ENCODE assay signal across 1 cellular context in genomic region chr6:83859410-83860346, GRCh38.
TF ChIP-seq lines count a peak whose summit lies in the region.

Gene CYB5R4 (plus strand): TSS chr6:83859689. CDS start chr6:83859783, 94 bp downstream.

TF ChIP-seq in K562, 482 proteins besides CTCF, POLR2A, EP300 and RAD21 (continued from another document and continues in another):
- TF ChIP-seq MLLT1 (IDR thresholded peaks at IDR 0.05) (peak; percentile 74 to 80; a peak in 2 of 4 replicates), KDM5B (IDR thresholded peaks at IDR 0.05; ENCODE audit: insufficient replicate concordance, low read depth, low read length) (peak; percentile 95), NR3C1 (CRISPR knock-in tag; IDR thresholded peaks at IDR 0.05) (peak; percentile 98), NONO (IDR thresholded peaks at IDR 0.05; ENCODE audit: low read depth in 2 of 2, low read length in 1 of 2) (peak; percentile 22 to 35; a peak in 1 of 4 replicates), CHD1 (IDR thresholded peaks at IDR 0.05; ENCODE audit: low read length) (no peak), SIN3A (IDR thresholded peaks at IDR 0.05; ENCODE audit: borderline replicate concordance in 2 of 2, control insufficient read depth in 1 of 2, low read depth in 2 of 2, low read length in 2 of 2) (peak; percentile 100), HDAC6 (IDR thresholded peaks at IDR 0.05; ENCODE audit: low read depth, low read length) (no peak), ZNF512 (tag; IDR thresholded peaks at IDR 0.05) (no peak), NR2C2 (CRISPR knock-in tag; IDR thresholded peaks at IDR 0.05) (peak; percentile 92), NR2C2 (tag; IDR thresholded peaks at IDR 0.05) (peak; percentile 98), TAL1 (IDR thresholded peaks at IDR 0.05) (peak; percentile 22), MYNN (IDR thresholded peaks at IDR 0.05) (no peak), MYNN (CRISPR knock-in tag; IDR thresholded peaks at IDR 0.05) (peak; percentile 88), ZNF277 (CRISPR knock-in tag; IDR thresholded peaks at IDR 0.05; ENCODE audit: borderline replicate concordance) (no peak), TFAP4 (CRISPR knock-in tag; IDR thresholded peaks at IDR 0.05; ENCODE audit: borderline replicate concordance) (peak; percentile 89), NR0B1 (IDR thresholded peaks at IDR 0.05; ENCODE audit: partially characterized antibody) (no peak), KAT8 (IDR thresholded peaks at IDR 0.05; ENCODE audit: low read depth) (no peak), TCF7L2 (IDR thresholded peaks at IDR 0.05; ENCODE audit: low read depth, low read length) (peak; percentile 70; the same call in 1 of the 2 replicates), RBFOX2 (IDR thresholded peaks at IDR 0.05; ENCODE audit: low read depth, low read length) (peak; percentile 85), ZNF583 (CRISPR knock-in tag; IDR thresholded peaks at IDR 0.05) (peak; percentile 73; the same call in 1 of the 2 replicates), PBX2 (CRISPR knock-in tag; IDR thresholded peaks at IDR 0.05; ENCODE audit: low read depth) (peak; percentile 73), PBX2 (tag; conservative IDR thresholded peaks at IDR 0.05; ENCODE audit: low read depth) (0 out of 2 replicates have a peak, but pooled peaks have one; percentile 46), ZNF165 (CRISPR knock-in tag; IDR thresholded peaks at IDR 0.05; ENCODE audit: borderline replicate concordance) (peak; percentile 88; the same call in 1 of the 2 replicates), SRSF7 (optimal IDR thresholded peaks at IDR 0.05; ENCODE audit: low read depth, low read length) (no peak), DDX20 (tag; IDR thresholded peaks at IDR 0.05; ENCODE audit: low read depth) (peak; percentile 76; the same call in 1 of the 2 replicates), NFXL1 (CRISPR knock-in tag; IDR thresholded peaks at IDR 0.05) (no peak), ARID1B (IDR thresholded peaks at IDR 0.05) (peak; percentile 35), MBD1 (CRISPR knock-in tag; IDR thresholded peaks at IDR 0.05) (no peak), HNRNPH1 (optimal IDR thresholded peaks at IDR 0.05; ENCODE audit: low read depth, low read length) (no peak), ZNF507 (tag; conservative IDR thresholded peaks at IDR 0.05) (no peak), TRIM25 (IDR thresholded peaks at IDR 0.05; ENCODE audit: borderline replicate concordance) (0 out of 2 replicates have a peak, but pooled peaks have one; percentile 80), TCF7 (IDR thresholded peaks at IDR 0.05; ENCODE audit: borderline replicate concordance) (peak; percentile 99), TSHZ1 (CRISPR knock-in tag; IDR thresholded peaks at IDR 0.05) (no peak), ILF3 (IDR thresholded peaks at IDR 0.05; ENCODE audit: borderline replicate concordance) (no peak), BMI1 (IDR thresholded peaks at IDR 0.05; ENCODE audit: low read length) (no peak), LARP7 (IDR thresholded peaks at IDR 0.05) (peak; percentile 79; the same call in 1 of the 2 replicates), ZNF146 (CRISPR knock-in tag; IDR thresholded peaks at IDR 0.05; ENCODE audit: unreplicated experiment) (peak; percentile 75), ZNF197 (CRISPR knock-in tag; IDR thresholded peaks at IDR 0.05; ENCODE audit: low read depth) (peak; percentile 99), POLR2H (tag; IDR thresholded peaks at IDR 0.05; ENCODE audit: low read depth) (peak; percentile 35; the same call in 1 of the 2 replicates), MAFF (IDR thresholded peaks at IDR 0.05; ENCODE audit: low read length) (no peak), SRSF3 (IDR thresholded peaks at IDR 0.05; ENCODE audit: insufficient read depth, low read length) (no peak), ZNF696 (CRISPR knock-in tag; conservative IDR thresholded peaks at IDR 0.05) (no peak), ZNF76 (CRISPR knock-in tag; IDR thresholded peaks at IDR 0.05; ENCODE audit: borderline replicate concordance) (no peak), HDAC3 (IDR thresholded peaks at IDR 0.05; ENCODE audit: borderline replicate concordance, partially characterized antibody) (no peak), CBX5 (IDR thresholded peaks at IDR 0.05; ENCODE audit: borderline replicate concordance, low read depth) (no peak), HES1 (IDR thresholded peaks at IDR 0.05; ENCODE audit: low read depth) (no peak)
